1 cellular context compared by ENCODE assay signal in genomic region chr13:51997641-51998330, GRCh38.
TF ChIP-seq lines count a peak whose summit lies in the region.

No MANE protein-coding gene starts in this region.

TF ChIP-seq in K562, 482 proteins besides CTCF, POLR2A, EP300 and RAD21 (continues in another document):
- TF ChIP-seq E2F6 (IDR thresholded peaks at IDR 0.05; ENCODE audit: borderline replicate concordance in 1 of 2, extremely low read depth in 1 of 2, insufficient read depth in 1 of 2, insufficient read length in 1 of 2, low read depth in 1 of 2, low read length in 1 of 2, poor library complexity in 1 of 2, severe bottlenecking in 1 of 2) (peak; percentile 29 to 71), MBD1 (CRISPR knock-in tag; IDR thresholded peaks at IDR 0.05) (no peak), ZC3H11A (IDR thresholded peaks at IDR 0.05; ENCODE audit: low read depth, low read length) (no peak), DEAF1 (CRISPR knock-in tag; IDR thresholded peaks at IDR 0.05) (no peak), HMG20A (CRISPR knock-in tag; conservative IDR thresholded peaks at IDR 0.05) (no peak), ARID1B (IDR thresholded peaks at IDR 0.05) (peak; percentile 57), RERE (CRISPR knock-in tag; IDR thresholded peaks at IDR 0.05; ENCODE audit: borderline replicate concordance) (no peak), ESRRB (CRISPR knock-in tag; IDR thresholded peaks at IDR 0.05; ENCODE audit: borderline replicate concordance) (no peak), HIVEP1 (CRISPR knock-in tag; IDR thresholded peaks at IDR 0.05) (no peak), MGA (IDR thresholded peaks at IDR 0.05) (peak; percentile 53), SMARCA5 (IDR thresholded peaks at IDR 0.05) (no peak), CBX8 (IDR thresholded peaks at IDR 0.05; ENCODE audit: borderline replicate concordance, extremely low read depth, low read depth, low read length, poor library complexity, severe bottlenecking) (no peak), E2F5 (CRISPR knock-in tag; IDR thresholded peaks at IDR 0.05) (no peak), ZNF232 (CRISPR knock-in tag; IDR thresholded peaks at IDR 0.05) (no peak), ZNF445 (CRISPR knock-in tag; IDR thresholded peaks at IDR 0.05; ENCODE audit: low read depth) (no peak), CREM (IDR thresholded peaks at IDR 0.05; ENCODE audit: low read depth) (peak; percentile 7; the same call in 1 of the 2 replicates), PHTF2 (CRISPR knock-in tag; IDR thresholded peaks at IDR 0.05) (no peak), ZEB2 (IDR thresholded peaks at IDR 0.05) (peak; percentile 81), NFE2 (IDR thresholded peaks at IDR 0.05; ENCODE audit: low read depth) (peak; percentile 71), TEAD4 (IDR thresholded peaks at IDR 0.05; ENCODE audit: low read length) (peak; percentile 71), TEAD4 (CRISPR knock-in tag; IDR thresholded peaks at IDR 0.05; ENCODE audit: borderline replicate concordance) (no peak), ZBTB49 (CRISPR knock-in tag; IDR thresholded peaks at IDR 0.05; ENCODE audit: borderline replicate concordance) (no peak), CEBPG (CRISPR knock-in tag; IDR thresholded peaks at IDR 0.05) (no peak), CEBPG (tag; conservative IDR thresholded peaks at IDR 0.05 in 1 of 2, IDR thresholded peaks at IDR 0.05 in 1 of 2) (no peak), PCBP1 (IDR thresholded peaks at IDR 0.05; ENCODE audit: low read depth, low read length, poor library complexity, severe bottlenecking) (no peak), MTA1 (IDR thresholded peaks at IDR 0.05; ENCODE audit: borderline replicate concordance) (peak; percentile 27; the same call in 1 of the 2 replicates), MYC (IDR thresholded peaks at IDR 0.05; ENCODE audit: low read depth, low read length) (peak; percentile 40; the same call in 1 of the 2 replicates), MYC (CRISPR knock-in tag; IDR thresholded peaks at IDR 0.05; ENCODE audit: borderline replicate concordance, low read depth) (no peak), SREBF2 (CRISPR knock-in tag; IDR thresholded peaks at IDR 0.05) (no peak)
